22 cellular contexts compared by ENCODE assay signal in genomic region chr18:61803393-61803792, GRCh38.
A peak's percentile ranks its signal among the peaks of the same experiment; 100 is the strongest.
DNase-seq lines count a peak whose midpoint lies in the region; ATAC-seq, FAIRE-seq and TF ChIP-seq lines count a peak whose summit lies in the region.
"Had no signal": no experiment of that assay in that cellular context is flagged by ENCODE, and none has a peak within 500 bp of the region (broad histone marks: within the 10 kb centered on the region; RNA-seq: fewer than 3 reads in every experiment).

No MANE protein-coding gene starts in this region.

- no peak for TF ChIP-seq RAD21 in H1 (IDR thresholded peaks at IDR 0.05 in 1 of 2, conservative IDR thresholded peaks at IDR 0.05 in 1 of 2; ENCODE audit: low read depth in 2 of 2, low read length in 2 of 2)

- H2BK5ac ChIP-seq in H1 (ENCODE audit: low read depth, low read length): no peak overlapping the region; the same call in 1 of the 2 replicates

- H2BK15ac ChIP-seq in H1 (ENCODE audit: low read length): no peak overlapping the region

- no peak overlapping the region for H3K27ac ChIP-seq in H1 (ENCODE audit: low read depth, low read length)
- H3K27ac ChIP-seq in iPS-20b (ENCODE audit: low read length): no peak overlapping the region
- H3K27ac ChIP-seq: 22Rv1, A549, C4-2B, GM23248 had no signal

- H3K27me3 ChIP-seq in HAP-1 (ENCODE audit: low read depth) (no peaks in the 10 kb centered on the region), H1 (replicated peaks in 1 of 4; ENCODE audit: control insufficient read depth in 3 of 4, extremely low read depth in 1 of 4, insufficient read depth in 3 of 4, low read length in 3 of 4) (no peaks in the 10 kb centered on the region), iPS-20b (ENCODE audit: insufficient read depth, low read length) (no peaks in the 10 kb centered on the region)

- ATAC-seq in HG02884 (IDR thresholded peaks at IDR 0.05; ENCODE audit: unreplicated experiment): no peak
- ATAC-seq: A549, HCT116, HepG2 had no signal

- H3K36me3 ChIP-seq in HAP-1 (replicated peaks) (no peaks in the 10 kb centered on the region), H1 (ENCODE audit: control insufficient read depth in 2 of 4, insufficient read depth in 4 of 4, low read length in 3 of 4) (no peaks in the 10 kb centered on the region), iPS-20b (ENCODE audit: insufficient read depth, low read depth, low read length) (no peaks in the 10 kb centered on the region)

- no peak overlapping the region for H2BK12ac ChIP-seq in H1 (ENCODE audit: low read depth, low read length)

- H2BK20ac ChIP-seq in H1 (ENCODE audit: low read length): no peak overlapping the region

- no peaks in the 10 kb centered on the region for H3K9me3 ChIP-seq in HAP-1
- no peaks in the 10 kb centered on the region for H3K9me3 ChIP-seq in H1 (ENCODE audit: insufficient read depth in 2 of 2, low read depth in 1 of 2, low read length in 1 of 2)
- no peaks in the 10 kb centered on the region for H3K9me3 ChIP-seq in iPS-20b (ENCODE audit: insufficient read depth, low read depth, low read length)
- H3K9me3 ChIP-seq: A549 had no signal

- H4K8ac ChIP-seq in H1 (ENCODE audit: extremely low read depth, insufficient read depth, low read length): no peak overlapping the region

- peak overlapping the region; percentile 78; the same call in 1 of the 2 replicates for H2AFZ ChIP-seq in H1 (ENCODE audit: low read length)
- H2AFZ ChIP-seq: GM23248 had no signal

- peak overlapping the region in 1 of 2 experiments; percentile 47; a peak in 1 of 4 replicates for H3K4me2 ChIP-seq in H1 (ENCODE audit: insufficient read depth in 1 of 2, low read depth in 2 of 2, low read length in 2 of 2)
- H3K4me2 ChIP-seq: A549 had no signal

- no peaks in the 10 kb centered on the region for H4K20me1 ChIP-seq in H1 (replicated peaks in 1 of 2; ENCODE audit: control insufficient read depth in 1 of 2, insufficient read depth in 2 of 2, low read length in 2 of 2)

- H4K5ac ChIP-seq in H1 (ENCODE audit: insufficient read length, low read depth, low read length): peak overlapping the region; percentile 68

- FAIRE-seq in D721Med (lab: Jason Lieb, UNC) (peak; percentile 82), H1 (lab: Jason Lieb, UNC) (no peak)
- FAIRE-seq: A549, G401.6, GM12891, HepG2 had no signal

- H3K79me1 ChIP-seq in H1 (ENCODE audit: low read depth, low read length): no peaks in the 10 kb centered on the region

- in situ Hi-C loops in HAP-1 (cut with MboI; ENCODE audit: low sequenced_read_pairs): no loop called here

- no peak overlapping the region for H3K23ac ChIP-seq in H1 (ENCODE audit: insufficient read length)

- H3K23me2 ChIP-seq in H1 (ENCODE audit: low read depth, low read length): no peaks in the 10 kb centered on the region

- no peak overlapping the region for H3K14ac ChIP-seq in H1 (ENCODE audit: insufficient read length)

- peak overlapping the region; percentile 65; the same call in 1 of the 2 replicates for H3K18ac ChIP-seq in H1 (ENCODE audit: extremely low read depth, low read length)

- POLR2A ChIA-PET in H1 (lab: Charles Lee; ENCODE audit: partially characterized antibody): interaction anchor here (0.6 kb wide), 1 partner anchor 209 kb away, joined by 3 read pairs; no protein-coding TSS in a partner anchor

- H3K9ac ChIP-seq in H1 (replicated peaks in 1 of 4; ENCODE audit: extremely low read depth in 1 of 4, low read depth in 3 of 4, low read length in 3 of 4) (no peak overlapping the region), iPS-20b (ENCODE audit: low read depth, low read length) (no peak overlapping the region)
- H3K9ac ChIP-seq: GM23248 had no signal

- TF ChIP-seq CTCF in D721Med (IDR thresholded peaks at IDR 0.05; ENCODE audit: insufficient read depth, missing control alignments) (no peak), H1 (IDR thresholded peaks at IDR 0.05; ENCODE audit: control extremely low read depth in 1 of 3, insufficient read depth in 1 of 3, low read depth in 1 of 3, low read length in 3 of 3) (no peak)

- TF ChIP-seq POLR2A in H1 (IDR thresholded peaks at IDR 0.05; ENCODE audit: control extremely low read depth in 1 of 2, low read depth in 2 of 2, low read length in 2 of 2): no peak

- H3K4me1 ChIP-seq in HAP-1 (peaks cover 29% of the 10 kb centered on the region), H1 (replicated peaks in 1 of 4; ENCODE audit: control insufficient read depth in 3 of 4, insufficient read depth in 4 of 4, low read length in 3 of 4) (peaks cover 0 to 18% (median 2%) of the 10 kb centered on the region in 4 experiments; a peak in 3 of 7 replicates), iPS-20b (ENCODE audit: insufficient read depth, low read length) (peaks cover 15% of the 10 kb centered on the region; the same call in 1 of the 2 replicates)
- H3K4me1 ChIP-seq: A549 had no signal

- no peaks in the 10 kb centered on the region for H3K79me2 ChIP-seq in H1 (ENCODE audit: control insufficient read depth in 1 of 2, insufficient read depth in 2 of 2, low read length in 2 of 2)

- H3K4me3 ChIP-seq in HAP-1: no peak overlapping the region
- 0 out of 8 replicates have a peak overlapping the region, but pooled peaks of 1 of the 4 experiments have one; percentile 5 for H3K4me3 ChIP-seq in H1 (ENCODE audit: extremely low read depth in 1 of 4, insufficient read depth in 2 of 4, low read depth in 3 of 4, low read length in 4 of 4)
- peak overlapping the region; percentile 7 for H3K4me3 ChIP-seq in iPS-20b (ENCODE audit: low read length)
- H3K4me3 ChIP-seq: A549, GM23248 had no signal

- DNase-seq in D721Med (ENCODE audit: insufficient read length, low spot score) (no peak), HAP-1 (ENCODE audit: low spot score in 2 of 2) (peak; percentile 45 to 58), H1 (ENCODE audit: low read depth in 1 of 2, low spot score in 2 of 2) (no peak), T1000 (lab: John Stamatoyannopoulos, UW) (no peak), HK-2 (ENCODE audit: unreplicated experiment) (no peak), COLO829 (ENCODE audit: low spot score) (no peak)
- DNase-seq: AML-193; CD4-positive, alpha-beta T cell; EL; GM23248; HFFc6; Karpas-422; KBM-7 had no signal

- H2AK5ac ChIP-seq in H1 (ENCODE audit: low read depth, low read length): no peak overlapping the region

- no peak for TF ChIP-seq EP300 in H1 (IDR thresholded peaks at IDR 0.05; ENCODE audit: borderline replicate concordance in 1 of 2, low read depth in 2 of 2, low read length in 2 of 2)

- WGBS in H1 (ENCODE audit: extremely low coverage in 1 of 2, insufficient coverage in 1 of 2, insufficient read length in 1 of 2, insufficient replicate concordance in 2 of 2, low coverage in 1 of 2, low lambda C conversion rate in 2 of 2, missing lambda C conversion rate in 1 of 2), 2 experiments: 53% methylated on average over 2 of the region's 2 CpGs; no CpG with 5 or more reads in 1 of the 2 experiments

- no peak overlapping the region for H2BK120ac ChIP-seq in H1 (replicated peaks; ENCODE audit: low read depth, low read length)

- no peak overlapping the region for H4K91ac ChIP-seq in H1 (replicated peaks; ENCODE audit: insufficient read length, low read length)

- CTCF ChIA-PET in H1 (lab: Charles Lee; ENCODE audit: partially characterized antibody): interaction anchor here (0.8 to 1.5 kb wide), 3 partner anchors 12 to 221 kb away, joined by 3 read pairs; no protein-coding TSS in a partner anchor

- no peak overlapping the region for H3K4ac ChIP-seq in H1 (replicated peaks; ENCODE audit: insufficient read length, low read depth, low read length)

- H3K56ac ChIP-seq in H1 (replicated peaks; ENCODE audit: insufficient read length, low read depth, low read length): no peak overlapping the region

TF ChIP-seq in H1, 55 proteins besides CTCF, POLR2A, EP300 and RAD21:
- TF ChIP-seq YY1 (IDR thresholded peaks at IDR 0.05; ENCODE audit: low read depth, low read length) (no peak), ASH2L (IDR thresholded peaks at IDR 0.05; ENCODE audit: low read length) (peak; percentile 31)

Comparison
In these comparisons a context has a peak if more than half of its experiments do, and no peak if none do; other contexts are left out.
1. DNase-seq: peak in HAP-1 (2 of 2); none in D721Med (single experiment), H1 (0 of 2), T1000 (single experiment), HK-2 (single experiment) and COLO829 (single experiment).